ENCODE assay signal across 1 cellular context in genomic region chr1:14435368-14436023, GRCh38.
TF ChIP-seq lines count a peak whose summit lies in the region.

No MANE protein-coding gene starts in this region.

TF ChIP-seq in K562, 482 proteins besides CTCF, POLR2A, EP300 and RAD21 (continued from another document and continues in another):
- TF ChIP-seq, protein P1, sequence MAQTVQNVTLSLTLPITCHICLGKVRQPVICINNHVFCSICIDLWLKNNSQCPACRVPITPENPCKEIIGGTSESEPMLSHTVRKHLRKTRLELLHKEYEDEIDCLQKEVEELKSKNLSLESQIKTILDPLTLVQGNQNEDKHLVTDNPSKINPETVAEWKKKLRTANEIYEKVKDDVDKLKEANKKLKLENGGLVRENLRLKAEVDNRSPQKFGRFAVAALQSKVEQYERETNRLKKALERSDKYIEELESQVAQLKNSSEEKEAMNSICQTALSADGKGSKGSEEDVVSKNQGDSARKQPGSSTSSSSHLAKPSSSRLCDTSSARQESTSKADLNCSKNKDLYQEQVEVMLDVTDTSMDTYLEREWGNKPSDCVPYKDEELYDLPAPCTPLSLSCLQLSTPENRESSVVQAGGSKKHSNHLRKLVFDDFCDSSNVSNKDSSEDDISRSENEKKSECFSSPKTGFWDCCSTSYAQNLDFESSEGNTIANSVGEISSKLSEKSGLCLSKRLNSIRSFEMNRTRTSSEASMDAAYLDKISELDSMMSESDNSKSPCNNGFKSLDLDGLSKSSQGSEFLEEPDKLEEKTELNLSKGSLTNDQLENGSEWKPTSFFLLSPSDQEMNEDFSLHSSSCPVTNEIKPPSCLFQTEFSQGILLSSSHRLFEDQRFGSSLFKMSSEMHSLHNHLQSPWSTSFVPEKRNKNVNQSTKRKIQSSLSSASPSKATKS (CRISPR knock-in tag; IDR thresholded peaks at IDR 0.05) = no peak
- peak; percentile 92 for TF ChIP-seq L3MBTL2 (IDR thresholded peaks at IDR 0.05)
- no peak for TF ChIP-seq ZNF253 (CRISPR knock-in tag; conservative IDR thresholded peaks at IDR 0.05)
- TF ChIP-seq ETV6 (IDR thresholded peaks at IDR 0.05; ENCODE audit: borderline replicate concordance in 1 of 2, low read depth in 2 of 2, low read length in 1 of 2) = no peak
- no peak for TF ChIP-seq ETV6 (CRISPR knock-in tag; IDR thresholded peaks at IDR 0.05; ENCODE audit: borderline replicate concordance)
- no peak for TF ChIP-seq MBD1 (CRISPR knock-in tag; IDR thresholded peaks at IDR 0.05)
- peak; percentile 95 for TF ChIP-seq CBFA2T3 (IDR thresholded peaks at IDR 0.05)
- TF ChIP-seq, protein P2, sequence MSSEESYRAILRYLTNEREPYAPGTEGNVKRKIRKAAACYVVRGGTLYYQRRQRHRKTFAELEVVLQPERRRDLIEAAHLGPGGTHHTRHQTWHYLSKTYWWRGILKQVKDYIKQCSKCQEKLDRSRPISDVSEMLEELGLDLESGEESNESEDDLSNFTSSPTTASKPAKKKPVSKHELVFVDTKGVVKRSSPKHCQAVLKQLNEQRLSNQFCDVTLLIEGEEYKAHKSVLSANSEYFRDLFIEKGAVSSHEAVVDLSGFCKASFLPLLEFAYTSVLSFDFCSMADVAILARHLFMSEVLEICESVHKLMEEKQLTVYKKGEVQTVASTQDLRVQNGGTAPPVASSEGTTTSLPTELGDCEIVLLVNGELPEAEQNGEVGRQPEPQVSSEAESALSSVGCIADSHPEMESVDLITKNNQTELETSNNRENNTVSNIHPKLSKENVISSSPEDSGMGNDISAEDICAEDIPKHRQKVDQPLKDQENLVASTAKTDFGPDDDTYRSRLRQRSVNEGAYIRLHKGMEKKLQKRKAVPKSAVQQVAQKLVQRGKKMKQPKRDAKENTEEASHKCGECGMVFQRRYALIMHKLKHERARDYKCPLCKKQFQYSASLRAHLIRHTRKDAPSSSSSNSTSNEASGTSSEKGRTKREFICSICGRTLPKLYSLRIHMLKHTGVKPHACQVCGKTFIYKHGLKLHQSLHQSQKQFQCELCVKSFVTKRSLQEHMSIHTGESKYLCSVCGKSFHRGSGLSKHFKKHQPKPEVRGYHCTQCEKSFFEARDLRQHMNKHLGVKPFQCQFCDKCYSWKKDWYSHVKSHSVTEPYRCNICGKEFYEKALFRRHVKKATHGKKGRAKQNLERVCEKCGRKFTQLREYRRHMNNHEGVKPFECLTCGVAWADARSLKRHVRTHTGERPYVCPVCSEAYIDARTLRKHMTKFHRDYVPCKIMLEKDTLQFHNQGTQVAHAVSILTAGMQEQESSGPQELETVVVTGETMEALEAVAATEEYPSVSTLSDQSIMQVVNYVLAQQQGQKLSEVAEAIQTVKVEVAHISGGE (CRISPR knock-in tag; IDR thresholded peaks at IDR 0.05) = peak in 1 of 3 experiments; percentile 58; a peak in 2 of 6 replicates
- TF ChIP-seq NFRKB (IDR thresholded peaks at IDR 0.05; ENCODE audit: low read depth) = 0 out of 2 replicates have a peak, but pooled peaks have one; percentile 68
- TF ChIP-seq, protein P3, sequence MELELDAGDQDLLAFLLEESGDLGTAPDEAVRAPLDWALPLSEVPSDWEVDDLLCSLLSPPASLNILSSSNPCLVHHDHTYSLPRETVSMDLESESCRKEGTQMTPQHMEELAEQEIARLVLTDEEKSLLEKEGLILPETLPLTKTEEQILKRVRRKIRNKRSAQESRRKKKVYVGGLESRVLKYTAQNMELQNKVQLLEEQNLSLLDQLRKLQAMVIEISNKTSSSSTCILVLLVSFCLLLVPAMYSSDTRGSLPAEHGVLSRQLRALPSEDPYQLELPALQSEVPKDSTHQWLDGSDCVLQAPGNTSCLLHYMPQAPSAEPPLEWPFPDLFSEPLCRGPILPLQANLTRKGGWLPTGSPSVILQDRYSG (tag; conservative IDR thresholded peaks at IDR 0.05; ENCODE audit: low read depth) = no peak
- no peak for TF ChIP-seq ZC3H11A (IDR thresholded peaks at IDR 0.05; ENCODE audit: low read depth, low read length)
- TF ChIP-seq, protein P4, sequence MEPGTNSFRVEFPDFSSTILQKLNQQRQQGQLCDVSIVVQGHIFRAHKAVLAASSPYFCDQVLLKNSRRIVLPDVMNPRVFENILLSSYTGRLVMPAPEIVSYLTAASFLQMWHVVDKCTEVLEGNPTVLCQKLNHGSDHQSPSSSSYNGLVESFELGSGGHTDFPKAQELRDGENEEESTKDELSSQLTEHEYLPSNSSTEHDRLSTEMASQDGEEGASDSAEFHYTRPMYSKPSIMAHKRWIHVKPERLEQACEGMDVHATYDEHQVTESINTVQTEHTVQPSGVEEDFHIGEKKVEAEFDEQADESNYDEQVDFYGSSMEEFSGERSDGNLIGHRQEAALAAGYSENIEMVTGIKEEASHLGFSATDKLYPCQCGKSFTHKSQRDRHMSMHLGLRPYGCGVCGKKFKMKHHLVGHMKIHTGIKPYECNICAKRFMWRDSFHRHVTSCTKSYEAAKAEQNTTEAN (CRISPR knock-in tag; IDR thresholded peaks at IDR 0.05) = no peak
- TF ChIP-seq ZNF407 (IDR thresholded peaks at IDR 0.05; ENCODE audit: low read depth) = no peak
- TF ChIP-seq ETS1 (conservative IDR thresholded peaks at IDR 0.05; ENCODE audit: control insufficient read depth, low read depth, low read length) = no peak
- no peak for TF ChIP-seq E2F1 (CRISPR knock-in tag; IDR thresholded peaks at IDR 0.05)
- TF ChIP-seq CREB1 (IDR thresholded peaks at IDR 0.05) = peak; percentile 70; the same call in 1 of the 2 replicates
- TF ChIP-seq CREB1 (CRISPR knock-in tag; IDR thresholded peaks at IDR 0.05) = no peak
- 0 out of 2 replicates have a peak, but pooled peaks have one; percentile 67 for TF ChIP-seq MEF2D (tag; conservative IDR thresholded peaks at IDR 0.05; ENCODE audit: low read depth)
- TF ChIP-seq ZBTB7A (IDR thresholded peaks at IDR 0.05; ENCODE audit: borderline replicate concordance, control insufficient read depth, low read depth, low read length) = no peak
- TF ChIP-seq ZNF121 (CRISPR knock-in tag; conservative IDR thresholded peaks at IDR 0.05) = no peak
- TF ChIP-seq EZH2 (IDR thresholded peaks at IDR 0.05; ENCODE audit: borderline replicate concordance, low read depth, low read length) = no peak
- TF ChIP-seq GABPB1 (CRISPR knock-in tag; IDR thresholded peaks at IDR 0.05) = no peak
- no peak for TF ChIP-seq FOXP4 (CRISPR knock-in tag; IDR thresholded peaks at IDR 0.05; ENCODE audit: borderline replicate concordance)
- TF ChIP-seq GTF2F1 (IDR thresholded peaks at IDR 0.05; ENCODE audit: low read depth, low read length) = no peak
- TF ChIP-seq WHSC1 (IDR thresholded peaks at IDR 0.05; ENCODE audit: low read length) = no peak
- peak; percentile 47; the same call in 1 of the 2 replicates for TF ChIP-seq TOE1 (IDR thresholded peaks at IDR 0.05; ENCODE audit: borderline replicate concordance)
- TF ChIP-seq TOE1 (CRISPR knock-in tag; IDR thresholded peaks at IDR 0.05; ENCODE audit: borderline replicate concordance, low read depth) = no peak
- TF ChIP-seq ZNF165 (CRISPR knock-in tag; IDR thresholded peaks at IDR 0.05; ENCODE audit: borderline replicate concordance) = peak; percentile 47; the same call in 1 of the 2 replicates
- peak; percentile 94 for TF ChIP-seq CBFB (CRISPR knock-in tag; IDR thresholded peaks at IDR 0.05)
- no peak for TF ChIP-seq SRSF7 (optimal IDR thresholded peaks at IDR 0.05; ENCODE audit: low read depth, low read length)
